ENCODE assay signal across 16 cellular contexts in genomic region chr3:53725308-53725995, GRCh38.
"Had no signal": no experiment of that assay in that cellular context is flagged by ENCODE, and none has a peak within 500 bp of the region (broad histone marks: within the 10 kb centered on the region; RNA-seq: fewer than 3 reads in every experiment).

No MANE protein-coding gene starts in this region.

- ATAC-seq: effector memory CD8-positive, alpha-beta T cell had no signal

- H3K9me3 Mint-ChIP-seq: activated naive CD4-positive, alpha-beta T cell treated with anti-CD3 and anti-CD28 coated beads, Interleukin-2, amount 10 ng/mL, durations not matched to agents 7 days and 5 days; effector memory CD8-positive, alpha-beta T cell; nephron had no signal

- H3K4me3 Mint-ChIP-seq: activated naive CD4-positive, alpha-beta T cell treated with anti-CD3 and anti-CD28 coated beads, Interleukin-2, amount 10 ng/mL, durations not matched to agents 7 days and 5 days; effector memory CD8-positive, alpha-beta T cell; nephron had no signal

- H3K36me3 Mint-ChIP-seq: activated naive CD4-positive, alpha-beta T cell treated with anti-CD3 and anti-CD28 coated beads, Interleukin-2, amount 10 ng/mL, durations not matched to agents 7 days and 5 days had no signal

- H3K27ac ChIP-seq: epithelial cell of prostate, left ventricle myocardium inferior, transverse colon, vagina had no signal

- H3K4me3 ChIP-seq: left ventricle myocardium inferior, transverse colon, vagina had no signal

- H3K36me3 ChIP-seq: left ventricle myocardium inferior, transverse colon, vagina had no signal

- H3K4me1 Mint-ChIP-seq: activated naive CD4-positive, alpha-beta T cell treated with anti-CD3 and anti-CD28 coated beads, Interleukin-2, amount 10 ng/mL, durations not matched to agents 7 days and 5 days had no signal

- H3K27ac Mint-ChIP-seq: activated naive CD4-positive, alpha-beta T cell treated with anti-CD3 and anti-CD28 coated beads, Interleukin-2, amount 10 ng/mL, durations not matched to agents 7 days and 5 days; effector memory CD8-positive, alpha-beta T cell; nephron had no signal

- DNase-seq: activated naive CD4-positive, alpha-beta T cell treated with anti-CD3 and anti-CD28 coated beads, Interleukin-2, amount 10 ng/mL, durations not matched to agents 7 days and 5 days; activated T-cell treated with anti-CD3 and anti-CD28 coated beads for 4 hours; dermis blood vessel endothelial cell; effector memory CD8-positive, alpha-beta T cell; islet precursor cell; left ventricle myocardium inferior; nucleus accumbens; stimulated activated CD4-positive, alpha-beta T cell treated with anti-CD3 and anti-CD28 coated beads, Interleukin-4, amount 100 ng/mL, for 1 hour; stimulated activated naive CD4-positive, alpha-beta T cell; substantia nigra; transverse colon had no signal

- FAIRE-seq: astrocyte, bronchial epithelial cell had no signal

- H3K9me3 ChIP-seq: left ventricle myocardium inferior, transverse colon, vagina had no signal
